In the genomic region with DNA sequence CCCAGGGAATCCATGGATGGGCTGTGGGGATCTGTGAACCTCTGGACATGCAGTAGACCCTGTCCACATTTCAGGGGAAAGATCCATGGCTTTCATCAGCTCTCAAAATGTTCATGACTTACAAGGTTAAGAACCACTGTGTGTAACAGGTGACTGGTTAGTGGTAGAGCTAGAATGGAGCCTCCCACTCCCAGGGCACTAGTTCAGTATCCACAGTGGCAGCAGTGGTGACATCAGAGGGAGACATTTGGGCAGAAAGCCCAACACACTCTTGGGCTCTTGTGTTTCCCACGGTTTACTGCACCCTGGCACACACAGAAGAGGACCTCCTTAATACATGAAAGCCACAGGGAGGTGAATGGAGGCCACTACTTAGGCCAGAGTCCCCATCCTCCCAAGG, we compare ENCODE assay signal across 20 cellular contexts. TPM values are rescaled to one million over a fixed set of nuclear protein-coding genes. Genes with fewer than 3 reads are reported as not detected.
DNase-seq lines count a peak whose midpoint lies in the region; ATAC-seq lines count a peak whose summit lies in the region.
"Had no signal": no experiment of that assay in that cellular context is flagged by ENCODE, and none has a peak within 500 bp of the region (broad histone marks: within the 10 kb centered on the region; RNA-seq: fewer than 3 reads in every experiment).

No MANE protein-coding gene starts in this region.

- no peak overlapping the region for H3K4me3 Mint-ChIP-seq in central memory CD8-positive, alpha-beta T cell
- H3K4me3 Mint-ChIP-seq: CD4-positive, alpha-beta memory T cell had no signal

- DNase-seq in DMS79 treated with DMSO at 0.1 percent for 48 hours (lab: John Stamatoyannopoulos, UW): peak; percentile 67
- DNase-seq in NCI-H2029 (lab: John Stamatoyannopoulos, UW): peak; percentile 39
- DNase-seq in central memory CD8-positive, alpha-beta T cell (ENCODE audit: low spot score in 2 of 2): no peak
- DNase-seq in activated naive CD4-positive, alpha-beta T cell treated with anti-CD3 and anti-CD28 coated beads, Interleukin-2, amount 50 U/mL, for 72 hours (ENCODE audit: low spot score in 2 of 2): no peak
- no peak for DNase-seq in mesenteric fat pad (ENCODE audit: low spot score)
- DNase-seq: C1 segment of cervical spinal cord; Calu3; CD4-positive, alpha-beta memory T cell; COR-L47; DMS53; EL; GDM1; GM23248; H7; HCEC 1CT had no signal

- peaks cover 53% of the 10 kb centered on the region for H3K4me1 Mint-ChIP-seq in central memory CD8-positive, alpha-beta T cell
- H3K4me1 Mint-ChIP-seq: CD4-positive, alpha-beta memory T cell had no signal

- H3K36me3 Mint-ChIP-seq in central memory CD8-positive, alpha-beta T cell (ENCODE audit: insufficient read depth): peaks cover 12% of the 10 kb centered on the region
- no peaks in the 10 kb centered on the region for H3K36me3 Mint-ChIP-seq in activated naive CD4-positive, alpha-beta T cell treated with anti-CD3 and anti-CD28 coated beads, Interleukin-2, amount 50 U/mL, for 72 hours
- H3K36me3 Mint-ChIP-seq: CD4-positive, alpha-beta memory T cell had no signal

- no peaks in the 10 kb centered on the region for H3K9me3 Mint-ChIP-seq in central memory CD8-positive, alpha-beta T cell
- no peaks in the 10 kb centered on the region for H3K9me3 Mint-ChIP-seq in activated naive CD4-positive, alpha-beta T cell treated with anti-CD3 and anti-CD28 coated beads, Interleukin-2, amount 50 U/mL, for 72 hours
- H3K9me3 Mint-ChIP-seq: CD4-positive, alpha-beta memory T cell had no signal

- H3K27me3 Mint-ChIP-seq in central memory CD8-positive, alpha-beta T cell: no peaks in the 10 kb centered on the region

- peak overlapping the region; percentile 69 for H3K27ac Mint-ChIP-seq in central memory CD8-positive, alpha-beta T cell (ENCODE audit: low read depth)
- no peak overlapping the region for H3K27ac Mint-ChIP-seq in activated naive CD4-positive, alpha-beta T cell treated with anti-CD3 and anti-CD28 coated beads, Interleukin-2, amount 50 U/mL, for 72 hours

- ATAC-seq in central memory CD8-positive, alpha-beta T cell (replicated peaks; ENCODE audit: extremely low read depth, poor library complexity, severe bottlenecking): no peak
- no peak for ATAC-seq in GM18873 (IDR thresholded peaks at IDR 0.05; ENCODE audit: low FRiP score, unreplicated experiment)
- no peak for ATAC-seq in activated naive CD4-positive, alpha-beta T cell treated with anti-CD3 and anti-CD28 coated beads, Interleukin-2, amount 50 U/mL, for 72 hours
- ATAC-seq: GM12878 had no signal

RNA-seq across cellular contexts. Expression of gene KRT74, which starts 9.1 kb away (rescaled TPM):
- total RNA-seq in activated naive CD4-positive, alpha-beta T cell treated with anti-CD3 and anti-CD28 coated beads, Interleukin-2, amount 50 U/mL, for 72 hours: not detected
- not detected for total RNA-seq in mesenteric fat pad
- total RNA-seq: A172; A673; Calu3; CD4-positive, alpha-beta memory T cell; GM12878; GM23248; H1; H7 had no signal

RNA-seq across cellular contexts. Expression of gene KRT71, which starts 11.6 kb away (rescaled TPM):
- total RNA-seq in activated naive CD4-positive, alpha-beta T cell treated with anti-CD3 and anti-CD28 coated beads, Interleukin-2, amount 50 U/mL, for 72 hours: not detected
- total RNA-seq in mesenteric fat pad: not detected
- total RNA-seq: A172; A673; Calu3; CD4-positive, alpha-beta memory T cell; GM12878; GM23248; H1; H7 had no signal

RNA-seq across cellular contexts. Expression of gene KRT72, which starts 36.7 kb away (rescaled TPM):
- 1 to 10 TPM; 1.4 to 7.7 TPM for total RNA-seq in activated naive CD4-positive, alpha-beta T cell treated with anti-CD3 and anti-CD28 coated beads, Interleukin-2, amount 50 U/mL, for 72 hours
- total RNA-seq in mesenteric fat pad: not detected
- total RNA-seq: A172, A673, Calu3, GM12878, GM23248, H1, H7 had no signal

RNA-seq across cellular contexts. Expression of gene KRT5, which starts 44.4 kb away (rescaled TPM):
- total RNA-seq in activated naive CD4-positive, alpha-beta T cell treated with anti-CD3 and anti-CD28 coated beads, Interleukin-2, amount 50 U/mL, for 72 hours: not detected
- 3.0 TPM for total RNA-seq in mesenteric fat pad
- total RNA-seq: CD4-positive, alpha-beta memory T cell; GM12878; GM23248; H1; H7 had no signal

RNA-seq across cellular contexts. Expression of gene KRT73, which starts 53.8 kb away (rescaled TPM):
- total RNA-seq in activated naive CD4-positive, alpha-beta T cell treated with anti-CD3 and anti-CD28 coated beads, Interleukin-2, amount 50 U/mL, for 72 hours: 1 to 10 TPM in 1 of 2 donors, under 1 TPM in 1; 0.98 to 4.9 TPM
- not detected for total RNA-seq in mesenteric fat pad
- total RNA-seq: A172, A673, Calu3, GM12878, GM23248, H1, H7 had no signal

Comparison
In these comparisons a context has a peak if more than half of its experiments do, and no peak if none do; other contexts are left out.
1. DNase-seq: peak in DMS79 treated with DMSO at 0.1 percent for 48 hours (single experiment) and NCI-H2029 (single experiment); none in central memory CD8-positive, alpha-beta T cell (0 of 2), activated naive CD4-positive, alpha-beta T cell treated with anti-CD3 and anti-CD28 coated beads, Interleukin-2, amount 50 U/mL, for 72 hours (0 of 2) and mesenteric fat pad (single experiment).